In the genomic region with DNA sequence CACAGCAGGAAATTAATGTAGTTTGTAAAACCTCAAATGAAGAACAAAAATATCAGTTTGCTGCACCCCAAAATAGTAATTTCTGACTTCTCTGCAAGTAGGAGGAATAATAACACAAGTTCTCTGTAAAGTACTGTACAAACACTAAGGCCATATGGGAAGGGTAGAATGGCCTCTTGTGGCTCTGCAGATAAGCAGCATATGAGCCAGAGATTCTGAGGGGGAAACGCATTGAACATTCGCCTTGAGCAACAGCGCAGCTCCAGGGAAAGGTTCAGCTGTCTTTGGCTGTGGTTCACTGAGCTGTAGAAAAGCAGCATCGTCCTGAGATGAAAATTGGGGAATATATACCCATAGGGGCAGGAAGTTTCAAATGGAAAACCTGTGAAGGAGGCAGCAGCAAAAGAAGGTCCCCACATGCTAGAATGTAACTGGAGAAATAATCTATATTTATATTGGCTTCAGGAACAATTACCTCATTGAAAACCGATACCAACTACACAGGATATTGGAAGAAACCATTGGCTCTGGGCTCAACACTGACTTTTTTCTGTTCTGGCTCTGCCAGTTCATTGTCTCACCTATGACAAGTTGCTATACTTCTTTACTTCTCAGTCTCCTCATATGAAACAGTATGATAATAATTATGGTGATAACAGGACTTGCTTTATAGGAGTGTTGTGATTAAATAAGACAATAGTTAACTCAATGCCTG, we compare ENCODE assay signal across 33 cellular contexts.
"Had no signal": no experiment of that assay in that cellular context is flagged by ENCODE, and none has a peak within 500 bp of the region (broad histone marks: within the 10 kb centered on the region; RNA-seq: fewer than 3 reads in every experiment).

No MANE protein-coding gene starts in this region.

- H3K36me3 ChIP-seq: brain microvascular endothelial cell, SJCRH30 had no signal

- H3K27me3 ChIP-seq: brain microvascular endothelial cell had no signal

- H3K9me3 Mint-ChIP-seq: activated CD4-positive, alpha-beta T cell treated with anti-CD3 and anti-CD28 coated beads, Interleukin-2, amount 10 ng/mL, durations not matched to agents 7 days and 5 days; activated naive CD4-positive, alpha-beta T cell treated with anti-CD3 and anti-CD28 coated beads, Interleukin-2, amount 10 ng/mL, durations not matched to agents 7 days and 5 days; activated T-cell treated with anti-CD3 and anti-CD28 coated beads, Interleukin-2, amount 50 U/mL, for 4 hours; activated T-helper 1 cell treated with anti-CD3 and anti-CD28 coated beads, Interleukin-12 subunit alpha, Interleukin-12 subunit beta, Interleukin-2, Interleukin-4 antibody, amounts not matched to agents 30 ng/mL and 10 ng/mL and 1 ng/mL, durations not matched to agents 14 hours and 24 hours and 36 hours; T-helper 1 cell treated with Interleukin-12 subunit alpha and Interleukin-12 subunit beta and Interleukin-4 antibody, amounts not matched to agents 30 μg/mL and 1 μg/mL, for 36 hours; T-helper 2 cell treated with Interferon-gamma antibody and Interleukin-4, amounts not matched to agents 5 μg/mL and 100 μg/mL, for 36 hours had no signal

- FAIRE-seq: TTC549 had no signal

- H3K27ac Mint-ChIP-seq: activated CD4-positive, alpha-beta T cell treated with anti-CD3 and anti-CD28 coated beads, Interleukin-2, amount 10 ng/mL, durations not matched to agents 7 days and 5 days; activated CD8-positive, alpha-beta T cell treated with anti-CD3 and anti-CD28 coated beads, Interleukin-2, amount 10 ng/mL, durations not matched to agents 7 days and 5 days; activated naive CD4-positive, alpha-beta T cell treated with anti-CD3 and anti-CD28 coated beads, Interleukin-2, amount 10 ng/mL, durations not matched to agents 7 days and 5 days; activated naive CD8-positive, alpha-beta T cell; activated naive CD8-positive, alpha-beta T cell treated with anti-CD3 and anti-CD28 coated beads, Interleukin-2, amount 50 U/mL, for 24 hours; activated T-helper 1 cell treated with anti-CD3 and anti-CD28 coated beads, Interleukin-12 subunit alpha, Interleukin-12 subunit beta, Interleukin-2, Interleukin-4 antibody, amounts not matched to agents 30 ng/mL and 10 ng/mL and 1 ng/mL, durations not matched to agents 14 hours and 24 hours and 36 hours; T-helper 1 cell treated with Interleukin-12 subunit alpha and Interleukin-12 subunit beta and Interleukin-4 antibody, amounts not matched to agents 30 μg/mL and 1 μg/mL, for 36 hours; T-helper 2 cell treated with Interferon-gamma antibody and Interleukin-4, amounts not matched to agents 5 μg/mL and 100 μg/mL, for 36 hours had no signal

- H3K4me3 Mint-ChIP-seq: activated CD4-positive, alpha-beta T cell treated with anti-CD3 and anti-CD28 coated beads, Interleukin-2, amount 10 ng/mL, durations not matched to agents 7 days and 5 days; activated CD8-positive, alpha-beta T cell treated with anti-CD3 and anti-CD28 coated beads, Interleukin-2, amount 10 ng/mL, durations not matched to agents 7 days and 5 days; activated naive CD4-positive, alpha-beta T cell treated with anti-CD3 and anti-CD28 coated beads, Interleukin-2, amount 10 ng/mL, durations not matched to agents 7 days and 5 days; activated naive CD8-positive, alpha-beta T cell; activated naive CD8-positive, alpha-beta T cell treated with anti-CD3 and anti-CD28 coated beads, Interleukin-2, amount 50 U/mL, for 24 hours; activated T-cell treated with anti-CD3 and anti-CD28 coated beads, Interleukin-2, amount 50 U/mL, for 4 hours; activated T-helper 1 cell treated with anti-CD3 and anti-CD28 coated beads, Interleukin-12 subunit alpha, Interleukin-12 subunit beta, Interleukin-2, Interleukin-4 antibody, amounts not matched to agents 30 ng/mL and 10 ng/mL and 1 ng/mL, durations not matched to agents 14 hours and 24 hours and 36 hours; T-helper 1 cell treated with Interleukin-12 subunit alpha and Interleukin-12 subunit beta and Interleukin-4 antibody, amounts not matched to agents 30 μg/mL and 1 μg/mL, for 36 hours; T-helper 2 cell treated with Interferon-gamma antibody and Interleukin-4, amounts not matched to agents 5 μg/mL and 100 μg/mL, for 36 hours had no signal

- DNase-seq: activated CD4-positive, alpha-beta T cell treated with anti-CD3 and anti-CD28 coated beads, Interleukin-2, amount 10 ng/mL, durations not matched to agents 7 days and 5 days; activated CD4-positive, alpha-beta T cell treated with anti-CD3 and anti-CD28 coated beads, Interleukin-2, amount 50 U/mL, for 48 hours; activated CD8-positive, alpha-beta memory T cell treated with anti-CD3 and anti-CD28 coated beads, Interleukin-2, amount 50 U/mL, for 4 hours; activated CD8-positive, alpha-beta T cell treated with anti-CD3 and anti-CD28 coated beads, Interleukin-2, amount 10 ng/mL, durations not matched to agents 7 days and 5 days; activated naive CD4-positive, alpha-beta T cell treated with anti-CD3 and anti-CD28 coated beads, Interleukin-2, amount 10 ng/mL, durations not matched to agents 7 days and 5 days; activated naive CD8-positive, alpha-beta T cell treated with anti-CD3 and anti-CD28 coated beads, Interleukin-2, amount 50 U/mL, for 24 hours; activated T-cell treated with anti-CD3 and anti-CD28 coated beads for 4 hours; activated T-cell treated with anti-CD3 and anti-CD28 coated beads, Interleukin-2, amount 50 U/mL, for 4 hours; anterior cingulate cortex; brain microvascular endothelial cell; central memory CD4-positive, alpha-beta T cell; MM.1S; MV-4-11; NCI-H1105; NCI-H1436; NCI-H1694; NCI-H1930; NCI-H2081 treated with DMSO at 0.1 percent for 48 hours; NCI-H2171 treated with DMSO at 0.1 percent for 48 hours; NCI-H2227 treated with DMSO at 0.1 percent for 48 hours; NCI-H446; NCI-H524 treated with DMSO at 0.1 percent for 48 hours; NCI-H774; SHP77; SJCRH30; SK-N-SH had no signal

- H3K27me3 Mint-ChIP-seq: activated CD4-positive, alpha-beta T cell treated with anti-CD3 and anti-CD28 coated beads, Interleukin-2, amount 10 ng/mL, durations not matched to agents 7 days and 5 days; activated naive CD4-positive, alpha-beta T cell treated with anti-CD3 and anti-CD28 coated beads, Interleukin-2, amount 10 ng/mL, durations not matched to agents 7 days and 5 days had no signal

- H3K4me1 ChIP-seq: SJCRH30 had no signal

- H3K4me1 Mint-ChIP-seq: activated CD4-positive, alpha-beta T cell treated with anti-CD3 and anti-CD28 coated beads, Interleukin-2, amount 10 ng/mL, durations not matched to agents 7 days and 5 days; activated naive CD4-positive, alpha-beta T cell treated with anti-CD3 and anti-CD28 coated beads, Interleukin-2, amount 10 ng/mL, durations not matched to agents 7 days and 5 days; activated naive CD8-positive, alpha-beta T cell treated with anti-CD3 and anti-CD28 coated beads, Interleukin-2, amount 50 U/mL, for 24 hours had no signal

- ATAC-seq: activated CD8-positive, alpha-beta T cell treated with anti-CD3 and anti-CD28 coated beads, Interleukin-2, amount 10 ng/mL, durations not matched to agents 7 days and 5 days; activated naive CD8-positive, alpha-beta T cell treated with anti-CD3 and anti-CD28 coated beads, Interleukin-2, amount 50 U/mL, for 24 hours; activated T-cell treated with anti-CD3 and anti-CD28 coated beads, Interleukin-2, amount 50 U/mL, for 4 hours; Panc1 had no signal

- H3K9me3 ChIP-seq: SJCRH30, SK-N-SH had no signal

- H3K36me3 Mint-ChIP-seq: activated naive CD4-positive, alpha-beta T cell treated with anti-CD3 and anti-CD28 coated beads, Interleukin-2, amount 10 ng/mL, durations not matched to agents 7 days and 5 days; activated naive CD8-positive, alpha-beta T cell had no signal

- H3K27ac ChIP-seq: brain microvascular endothelial cell, KMS-11, SJCRH30 had no signal

- H3K4me3 ChIP-seq: SJCRH30 had no signal
